ENCODE assay signal across 1 cellular context in the genomic region with DNA sequence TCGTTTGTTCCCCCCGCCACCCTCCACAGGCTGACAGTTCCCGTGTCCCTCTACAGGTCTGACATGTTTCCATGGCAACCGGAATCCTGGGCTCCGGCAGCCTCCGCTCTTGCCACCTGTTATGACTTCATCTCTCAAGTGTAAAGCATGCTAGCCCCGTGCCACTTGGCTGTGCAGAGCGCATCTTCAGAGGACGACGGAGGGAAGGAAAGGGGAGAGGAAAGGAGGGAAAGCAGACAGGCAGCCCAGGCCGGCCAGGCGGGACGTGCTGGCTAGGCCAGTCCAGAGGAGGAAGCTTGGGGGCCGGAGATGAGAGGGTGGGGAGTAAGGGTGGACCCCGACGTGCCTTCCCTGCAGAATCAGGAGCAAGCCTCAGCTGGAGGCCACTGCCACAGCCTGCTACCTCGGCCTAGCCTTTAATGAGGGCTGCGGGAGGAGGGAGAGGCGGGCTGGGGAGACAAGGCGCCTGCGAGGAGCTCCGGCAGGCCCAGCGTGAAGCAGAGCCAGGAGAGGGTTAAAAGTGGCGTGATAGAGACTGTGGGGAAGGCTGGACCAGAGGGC.
TF ChIP-seq lines count a peak whose summit lies in the region.

No MANE protein-coding gene starts in this region.

TF ChIP-seq in GM23338, 12 proteins besides CTCF, POLR2A, EP300 and RAD21 (continued from another document):
- TF ChIP-seq, protein P1, sequence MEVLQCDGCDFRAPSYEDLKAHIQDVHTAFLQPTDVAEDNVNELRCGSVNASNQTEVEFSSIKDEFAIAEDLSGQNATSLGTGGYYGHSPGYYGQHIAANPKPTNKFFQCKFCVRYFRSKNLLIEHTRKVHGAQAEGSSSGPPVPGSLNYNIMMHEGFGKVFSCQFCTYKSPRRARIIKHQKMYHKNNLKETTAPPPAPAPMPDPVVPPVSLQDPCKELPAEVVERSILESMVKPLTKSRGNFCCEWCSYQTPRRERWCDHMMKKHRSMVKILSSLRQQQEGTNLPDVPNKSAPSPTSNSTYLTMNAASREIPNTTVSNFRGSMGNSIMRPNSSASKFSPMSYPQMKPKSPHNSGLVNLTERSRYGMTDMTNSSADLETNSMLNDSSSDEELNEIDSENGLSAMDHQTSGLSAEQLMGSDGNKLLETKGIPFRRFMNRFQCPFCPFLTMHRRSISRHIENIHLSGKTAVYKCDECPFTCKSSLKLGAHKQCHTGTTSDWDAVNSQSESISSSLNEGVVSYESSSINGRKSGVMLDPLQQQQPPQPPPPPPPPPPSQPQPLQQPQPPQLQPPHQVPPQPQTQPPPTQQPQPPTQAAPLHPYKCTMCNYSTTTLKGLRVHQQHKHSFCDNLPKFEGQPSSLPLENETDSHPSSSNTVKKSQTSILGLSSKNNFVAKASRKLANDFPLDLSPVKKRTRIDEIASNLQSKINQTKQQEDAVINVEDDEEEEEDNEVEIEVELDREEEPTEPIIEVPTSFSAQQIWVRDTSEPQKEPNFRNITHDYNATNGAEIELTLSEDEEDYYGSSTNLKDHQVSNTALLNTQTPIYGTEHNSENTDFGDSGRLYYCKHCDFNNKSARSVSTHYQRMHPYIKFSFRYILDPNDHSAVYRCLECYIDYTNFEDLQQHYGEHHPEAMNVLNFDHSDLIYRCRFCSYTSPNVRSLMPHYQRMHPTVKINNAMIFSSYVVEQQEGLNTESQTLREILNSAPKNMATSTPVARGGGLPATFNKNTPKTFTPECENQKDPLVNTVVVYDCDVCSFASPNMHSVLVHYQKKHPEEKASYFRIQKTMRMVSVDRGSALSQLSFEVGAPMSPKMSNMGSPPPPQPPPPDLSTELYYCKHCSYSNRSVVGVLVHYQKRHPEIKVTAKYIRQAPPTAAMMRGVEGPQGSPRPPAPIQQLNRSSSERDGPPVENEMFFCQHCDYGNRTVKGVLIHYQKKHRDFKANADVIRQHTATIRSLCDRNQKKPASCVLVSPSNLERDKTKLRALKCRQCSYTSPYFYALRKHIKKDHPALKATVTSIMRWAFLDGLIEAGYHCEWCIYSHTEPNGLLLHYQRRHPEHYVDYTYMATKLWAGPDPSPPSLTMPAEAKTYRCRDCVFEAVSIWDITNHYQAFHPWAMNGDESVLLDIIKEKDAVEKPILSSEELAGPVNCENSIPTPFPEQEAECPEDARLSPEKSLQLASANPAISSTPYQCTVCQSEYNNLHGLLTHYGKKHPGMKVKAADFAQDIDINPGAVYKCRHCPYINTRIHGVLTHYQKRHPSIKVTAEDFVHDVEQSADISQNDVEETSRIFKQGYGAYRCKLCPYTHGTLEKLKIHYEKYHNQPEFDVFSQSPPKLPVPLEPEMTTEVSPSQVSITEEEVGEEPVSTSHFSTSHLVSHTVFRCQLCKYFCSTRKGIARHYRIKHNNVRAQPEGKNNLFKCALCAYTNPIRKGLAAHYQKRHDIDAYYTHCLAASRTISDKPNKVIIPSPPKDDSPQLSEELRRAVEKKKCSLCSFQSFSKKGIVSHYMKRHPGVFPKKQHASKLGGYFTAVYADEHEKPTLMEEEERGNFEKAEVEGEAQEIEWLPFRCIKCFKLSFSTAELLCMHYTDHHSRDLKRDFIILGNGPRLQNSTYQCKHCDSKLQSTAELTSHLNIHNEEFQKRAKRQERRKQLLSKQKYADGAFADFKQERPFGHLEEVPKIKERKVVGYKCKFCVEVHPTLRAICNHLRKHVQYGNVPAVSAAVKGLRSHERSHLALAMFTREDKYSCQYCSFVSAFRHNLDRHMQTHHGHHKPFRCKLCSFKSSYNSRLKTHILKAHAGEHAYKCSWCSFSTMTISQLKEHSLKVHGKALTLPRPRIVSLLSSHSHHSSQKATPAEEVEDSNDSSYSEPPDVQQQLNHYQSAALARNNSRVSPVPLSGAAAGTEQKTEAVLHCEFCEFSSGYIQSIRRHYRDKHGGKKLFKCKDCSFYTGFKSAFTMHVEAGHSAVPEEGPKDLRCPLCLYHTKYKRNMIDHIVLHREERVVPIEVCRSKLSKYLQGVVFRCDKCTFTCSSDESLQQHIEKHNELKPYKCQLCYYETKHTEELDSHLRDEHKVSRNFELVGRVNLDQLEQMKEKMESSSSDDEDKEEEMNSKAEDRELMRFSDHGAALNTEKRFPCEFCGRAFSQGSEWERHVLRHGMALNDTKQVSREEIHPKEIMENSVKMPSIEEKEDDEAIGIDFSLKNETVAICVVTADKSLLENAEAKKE (CRISPR knock-in tag; IDR thresholded peaks at IDR 0.05): no peak
- TF ChIP-seq EZH2phosphoT487 (IDR thresholded peaks at IDR 0.05; ENCODE audit: unreplicated experiment) (no peak), ZNF331 (CRISPR knock-in tag; IDR thresholded peaks at IDR 0.05; ENCODE audit: low read depth) (no peak), ZNF114 (CRISPR knock-in tag; IDR thresholded peaks at IDR 0.05) (no peak)
